ENCODE assay signal across 23 cellular contexts in genomic region chr3:144200004-144200403, GRCh38.
"Had no signal": no experiment of that assay in that cellular context is flagged by ENCODE, and none has a peak within 500 bp of the region (broad histone marks: within the 10 kb centered on the region; RNA-seq: fewer than 3 reads in every experiment).

No MANE protein-coding gene starts in this region.

- H3K4me1 Mint-ChIP-seq: activated B cell treated with CpG ODN at 0.5 μM for 24 hours; activated T-helper 17 cell treated with anti-CD3 and anti-CD28 coated beads, Interleukin-2, amount 50 U/mL, for 72 hours; stimulated activated memory B cell treated with anti-CD40 and anti-IgM and Interleukin-4, amounts not matched to agents 10 μg/mL and 1 μg/mL and 100 μg/mL, for 72 hours had no signal

- H3K4me3 Mint-ChIP-seq: activated B cell treated with CpG ODN at 0.5 μM for 24 hours; activated CD8-positive, alpha-beta T cell treated with anti-CD3 and anti-CD28 coated beads for 36 hours; activated T-cell treated with anti-CD3 and anti-CD28 coated beads, Interleukin-2, amount 50 U/mL, for 4 hours; activated T-helper 17 cell treated with anti-CD3 and anti-CD28 coated beads, Interleukin-2, amount 50 U/mL, for 72 hours; endodermal cell; nephron; stimulated activated memory B cell treated with anti-CD40 and anti-IgM and Interleukin-4, amounts not matched to agents 10 μg/mL and 1 μg/mL and 100 μg/mL, for 72 hours had no signal

- H3K27me3 Mint-ChIP-seq: stimulated activated memory B cell treated with anti-CD40 and anti-IgM and Interleukin-4, amounts not matched to agents 10 μg/mL and 1 μg/mL and 100 μg/mL, for 72 hours had no signal

- DNase-seq: activated B cell treated with CpG ODN at 0.5 μM for 24 hours; activated CD4-positive, alpha-beta T cell treated with anti-CD3 and anti-CD28 coated beads, Interleukin-2, amount 50 U/mL, for 1 hour; activated CD8-positive, alpha-beta T cell treated with anti-CD3 and anti-CD28 coated beads for 36 hours; activated gamma-delta T cell treated with Interleukin-2 at 50 U/mL for 16 hours; activated naive CD4-positive, alpha-beta T cell treated with anti-CD3 and anti-CD28 coated beads, Interleukin-2, amount 50 U/mL, for 16 hours; activated T-cell treated with anti-CD3 and anti-CD28 coated beads, Interleukin-2, amount 50 U/mL, for 4 hours; amygdala; central memory CD4-positive, alpha-beta T cell; endodermal cell; esophagus squamous epithelium; glutamatergic neuron; islet precursor cell; left ventricle myocardium inferior; ovary; retina; sigmoid colon; small intestine; stimulated activated CD4-positive, alpha-beta T cell treated with anti-CD3 and anti-CD28 coated beads, Interleukin-1b, Interleukin-23, amount 100 ng/mL, for 48 hours; stimulated activated CD4-positive, alpha-beta T cell treated with anti-CD3 and anti-CD28 coated beads, Interleukin-4, amount 100 ng/mL, for 4 hours; stimulated activated CD8-positive, alpha-beta memory T cell treated with anti-CD3 and anti-CD28 coated beads, Interleukin-4, amount 100 ng/mL, for 48 hours had no signal

- H3K27ac Mint-ChIP-seq: activated B cell treated with CpG ODN at 0.5 μM for 24 hours; activated CD8-positive, alpha-beta T cell treated with anti-CD3 and anti-CD28 coated beads for 36 hours; activated T-helper 17 cell treated with anti-CD3 and anti-CD28 coated beads, Interleukin-2, amount 50 U/mL, for 72 hours; endodermal cell; nephron; stimulated activated memory B cell treated with anti-CD40 and anti-IgM and Interleukin-4, amounts not matched to agents 10 μg/mL and 1 μg/mL and 100 μg/mL, for 72 hours had no signal

- ATAC-seq: activated CD8-positive, alpha-beta T cell treated with anti-CD3 and anti-CD28 coated beads for 36 hours; activated T-cell treated with anti-CD3 and anti-CD28 coated beads, Interleukin-2, amount 50 U/mL, for 4 hours; activated T-helper 17 cell treated with anti-CD3 and anti-CD28 coated beads, Interleukin-2, amount 50 U/mL, for 72 hours; stimulated activated memory B cell treated with anti-CD40 and anti-IgM and Interleukin-4, amounts not matched to agents 10 μg/mL and 1 μg/mL and 100 μg/mL, for 72 hours had no signal
